Comparison of ENCODE assay signal across 17 cellular contexts in genomic region chr22:46376908-46377565, GRCh38. TPM values are rescaled to one million over a fixed set of nuclear protein-coding genes. Genes with fewer than 3 reads are reported as not detected.
DNase-seq lines count a peak whose midpoint lies in the region; ATAC-seq and TF ChIP-seq lines count a peak whose summit lies in the region.
"Had no signal": no experiment of that assay in that cellular context is flagged by ENCODE, and none has a peak within 500 bp of the region (broad histone marks: within the 10 kb centered on the region; RNA-seq: fewer than 3 reads in every experiment).

No MANE protein-coding gene starts in this region.

- TF ChIP-seq EP300 in tibial nerve (IDR thresholded peaks at IDR 0.05) = peak in 1 of 2 donors; percentile 48

- H3K9me3 ChIP-seq in HUES48 (ENCODE audit: control insufficient read depth, insufficient read depth, low read length) (no peaks in the 10 kb centered on the region), mesodermal cell (ENCODE audit: control insufficient read depth, low read length) (peaks cover 3% of the 10 kb centered on the region), tibial nerve (peaks cover 0 to 26% (median 0%) of the 10 kb centered on the region in 4 donors)
- H3K9me3 ChIP-seq: BE2C had no signal

- H3K4me1 ChIP-seq in HUES48 (ENCODE audit: control insufficient read depth, insufficient read depth, low read length) (peaks cover 30% of the 10 kb centered on the region), mesodermal cell (ENCODE audit: control insufficient read depth, insufficient read depth, low read length, poor library complexity, severe bottlenecking) (peaks cover 16% of the 10 kb centered on the region), tibial nerve (peaks cover 0 to 8% (median 0%) of the 10 kb centered on the region in 4 donors)
- H3K4me1 ChIP-seq: BE2C, foreskin keratinocyte had no signal

- H3K9ac ChIP-seq in HUES48 (ENCODE audit: low read depth, low read length) = no peak overlapping the region

- H3K4me3 ChIP-seq in HUES48 (ENCODE audit: low read depth, low read length) = no peak overlapping the region
- H3K4me3 ChIP-seq in mesodermal cell (ENCODE audit: extremely low read depth, insufficient read depth, low read length, poor library complexity, severe bottlenecking) = no peak overlapping the region
- no peak overlapping the region for H3K4me3 ChIP-seq in tibial nerve
- H3K4me3 ChIP-seq: SK-N-MC had no signal

- DNase-seq in epithelial cell of prostate (ENCODE audit: low read depth, low spot score) (no peak), tibial nerve (ENCODE audit: low spot score in 2 of 2) (no peak), anterior cingulate cortex (lab: John Stamatoyannopoulos, UW) (no peak)
- DNase-seq in activated CD4-positive, alpha-beta T cell treated with anti-CD3 and anti-CD28 coated beads, Interleukin-2, amount 50 U/mL, for 48 hours = no peak
- DNase-seq: activated naive CD8-positive, alpha-beta T cell treated with anti-CD3 and anti-CD28 coated beads for 36 hours; activated T-cell treated with anti-CD3 and anti-CD28 coated beads, Interleukin-2, amount 50 U/mL, for 72 hours; BE2C; central memory CD4-positive, alpha-beta T cell; DMS 273 treated with DMSO at 0.1 percent for 48 hours; foreskin keratinocyte; Karpas-422; NCI-H146; stimulated activated naive CD8-positive, alpha-beta T cell treated with anti-CD3 and anti-CD28 coated beads, Interleukin-15, Interleukin-2, amounts not matched to agents 100 U/mL and 50 U/mL, for 24 hours had no signal

- H3K27ac ChIP-seq in HUES48 (ENCODE audit: low read depth, low read length) (peak overlapping the region; percentile 88), epithelial cell of prostate (peak overlapping the region; percentile 28), mesodermal cell (ENCODE audit: low read depth, low read length, severe bottlenecking) (peak overlapping the region; percentile 76), tibial nerve (peak overlapping the region; percentile 10 to 72 (median 37))
- H3K27ac ChIP-seq: foreskin keratinocyte, SK-N-MC had no signal

- TF ChIP-seq POLR2A in tibial nerve (IDR thresholded peaks at IDR 0.05) = no peak

- no peak for ATAC-seq in GM21447 (IDR thresholded peaks at IDR 0.05; ENCODE audit: unreplicated experiment)
- ATAC-seq: activated T-cell treated with anti-CD3 and anti-CD28 coated beads, Interleukin-2, amount 50 U/mL, for 72 hours; foreskin keratinocyte; stimulated activated naive CD8-positive, alpha-beta T cell treated with anti-CD3 and anti-CD28 coated beads, Interleukin-15, Interleukin-2, amounts not matched to agents 100 U/mL and 50 U/mL, for 24 hours had no signal

- no peak for TF ChIP-seq CTCF in tibial nerve (IDR thresholded peaks at IDR 0.05)

- H3K36me3 ChIP-seq in HUES48 (ENCODE audit: control insufficient read depth, insufficient read depth, low read length) (peaks cover 4% of the 10 kb centered on the region; the same call in 1 of the 2 replicates), mesodermal cell (ENCODE audit: control insufficient read depth, insufficient read depth, low read length) (peaks cover 14% of the 10 kb centered on the region), tibial nerve (no peaks in the 10 kb centered on the region)
- H3K36me3 ChIP-seq: BE2C had no signal

- WGBS in mesodermal cell (ENCODE audit: insufficient coverage in 2 of 2), 2 experiments = 87 to 90% methylated on average over 14 to 21 of the region's 21 CpGs
- 74 to 81% methylated on average over 21 of the region's 21 CpGs for WGBS in tibial nerve, 2 donors

- H3K27me3 ChIP-seq in HUES48 (ENCODE audit: control insufficient read depth, insufficient read depth, low read length) = no peaks in the 10 kb centered on the region
- peaks cover 0 to 5% of the 10 kb centered on the region in 2 donors for H3K27me3 ChIP-seq in tibial nerve
- H3K27me3 ChIP-seq: BE2C, foreskin keratinocyte had no signal

RNA-seq across cellular contexts. Expression of gene TRMU, which starts 41.5 kb away (rescaled TPM):
- polyA plus RNA-seq in mesodermal cell (2013, experiment 1 of 2) = 40.8 TPM
- polyA plus RNA-seq in mesodermal cell (2013, experiment 2 of 2) = 36.4 TPM
- total RNA-seq in tibial nerve = 10 to 100 TPM; 50.0 to 85.3 (median 64.5) TPM

Comparison
In these comparisons a context has a peak if more than half of its experiments do, and no peak if none do; other contexts are left out.
1. H3K27ac ChIP-seq: peak in every context shown above with its lines; median percentile 88 in HUES48; 76 in mesodermal cell; 37 in tibial nerve; 28 in epithelial cell of prostate.